Comparison of ENCODE assay signal across 14 cellular contexts in genomic region chr19:6250024-6250605, GRCh38. TPM values are rescaled to one million over a fixed set of nuclear protein-coding genes. Genes with fewer than 3 reads are reported as not detected.
DNase-seq lines count a peak whose midpoint lies in the region; ATAC-seq, FAIRE-seq and TF ChIP-seq lines count a peak whose summit lies in the region.
"Had no signal": no experiment of that assay in that cellular context is flagged by ENCODE, and none has a peak within 500 bp of the region (broad histone marks: within the 10 kb centered on the region; RNA-seq: fewer than 3 reads in every experiment).

No MANE protein-coding gene starts in this region.

- in situ Hi-C loops in IMR-90 (cut with MboI; ENCODE audit: low sequenced_read_pairs): no loop called here
- in situ Hi-C loops in astrocyte of the spinal cord (cut with HindIII; ENCODE audit: low sequenced_read_pairs): no loop called here

- H2BK120ac ChIP-seq in IMR-90 (ENCODE audit: low read depth, low read length): no peak overlapping the region

- intact Hi-C loops in IMR-90 (cut with micrococcal nuclease) (no loop called here), lower lobe of right lung (cut with DNase I) (no loop called here)

- DNase-seq in AG10803 (ENCODE audit: low read depth): peak; percentile 65
- DNase-seq in IMR-90: peak; percentile 80
- peak; percentile 77 for DNase-seq in astrocyte of the spinal cord (ENCODE audit: low read depth, low spot score)
- no peak for DNase-seq in keratinocyte (ENCODE audit: low read depth, low spot score)
- DNase-seq in NCI-H146 (lab: John Stamatoyannopoulos, UW): no peak
- no peak for DNase-seq in lower lobe of right lung
- no peak for DNase-seq in GOT3 (lab: John Stamatoyannopoulos, UW)
- DNase-seq: DMS79 treated with DMSO at 0.1 percent for 48 hours; effector memory CD4-positive, alpha-beta T cell; H9; NCI-H774; pancreas; WERI-Rb-1 had no signal

- TF ChIP-seq POLR2A in IMR-90 (IDR thresholded peaks at IDR 0.05; ENCODE audit: low read depth, low read length): no peak

- H3K4me3 ChIP-seq in AG10803 (ENCODE audit: low read length) (no peak overlapping the region), IMR-90 (ENCODE audit: insufficient read depth, low read depth, low read length) (no peak overlapping the region), astrocyte of the spinal cord (ENCODE audit: low read depth, low read length) (no peak overlapping the region), keratinocyte (ENCODE audit: control insufficient read depth in 2 of 3, extremely low read depth in 1 of 3, insufficient read depth in 2 of 3, low read depth in 1 of 3, low read length in 3 of 3) (no peak overlapping the region), lower lobe of right lung (no peak overlapping the region)
- H3K4me3 ChIP-seq: pancreas had no signal

- H4K5ac ChIP-seq in IMR-90 (ENCODE audit: low read depth, low read length): no peak overlapping the region

- POLR2A ChIA-PET in IMR-90 (lab: Charles Lee; ENCODE audit: unreplicated experiment): no interaction called here

- TF ChIP-seq CTCF in AG10803 (conservative IDR thresholded peaks at IDR 0.05; ENCODE audit: low read length): no peak
- TF ChIP-seq CTCF in IMR-90 (conservative IDR thresholded peaks at IDR 0.05; ENCODE audit: low read depth, low read length): no peak
- TF ChIP-seq CTCF in astrocyte of the spinal cord (IDR thresholded peaks at IDR 0.05; ENCODE audit: low read depth, low read length): no peak
- TF ChIP-seq CTCF in keratinocyte (optimal IDR thresholded peaks at IDR 0.05 in 1 of 3, IDR thresholded peaks at IDR 0.05 in 1 of 3, conservative IDR thresholded peaks at IDR 0.05 in 1 of 3; ENCODE audit: extremely low read depth in 1 of 3, insufficient read depth in 2 of 3, low read length in 3 of 3): no peak
- TF ChIP-seq CTCF in lower lobe of right lung (IDR thresholded peaks at IDR 0.05): no peak

- WGBS in IMR-90 (ENCODE audit: extremely low coverage in 2 of 2, insufficient read length in 1 of 2), 2 experiments: no CpG with 5 or more reads among the region's 3 CpGs

- no peak for TF ChIP-seq RAD21 in IMR-90 (IDR thresholded peaks at IDR 0.05; ENCODE audit: low read length)

- peak overlapping the region; percentile 5 for H2BK5ac ChIP-seq in IMR-90 (ENCODE audit: low read depth, low read length, poor library complexity, severe bottlenecking)

- H3K9ac ChIP-seq in IMR-90 (ENCODE audit: low read depth, low read length) (no peak overlapping the region), keratinocyte (ENCODE audit: control insufficient read depth, extremely low read depth, insufficient read depth, low read length) (no peak overlapping the region)

- H3K79me2 ChIP-seq in keratinocyte (ENCODE audit: control insufficient read depth, insufficient read depth, low read length): peaks cover 69% of the 10 kb centered on the region

- H3K4me2 ChIP-seq in IMR-90 (ENCODE audit: low read depth, low read length) (peak overlapping the region; percentile 28; the same call in 1 of the 2 replicates), keratinocyte (ENCODE audit: control insufficient read depth, extremely low read depth, insufficient read depth, low read depth, low read length) (peak overlapping the region; percentile 8)

- no peak overlapping the region for H2AK5ac ChIP-seq in IMR-90 (ENCODE audit: low read depth, low read length)

- no peak overlapping the region for H4K91ac ChIP-seq in IMR-90 (ENCODE audit: insufficient read depth, low read depth, low read length)

- H3K4ac ChIP-seq in IMR-90 (ENCODE audit: low read depth, low read length): no peak overlapping the region

- no peak overlapping the region for H3K14ac ChIP-seq in IMR-90 (replicated peaks; ENCODE audit: low read depth, low read length)

- H2BK20ac ChIP-seq in IMR-90 (ENCODE audit: low read depth, low read length): no peak overlapping the region

- H2AK9ac ChIP-seq in IMR-90 (replicated peaks; ENCODE audit: low read depth, low read length, poor library complexity): no peak overlapping the region

- CTCF ChIA-PET in IMR-90 (lab: Yijun Ruan, JAX): no interaction called here

- H3K56ac ChIP-seq in IMR-90 (ENCODE audit: extremely low read depth, insufficient read depth, low read length): no peak overlapping the region

- H2AFZ ChIP-seq in IMR-90 (replicated peaks; ENCODE audit: low read length, poor library complexity) (no peak overlapping the region), keratinocyte (ENCODE audit: control insufficient read depth, low read length) (no peak overlapping the region)

- dilution Hi-C loops in IMR-90 (cut with HindIII; ENCODE audit: low sequenced_read_pairs, unreplicated experiment): no loop called here
- dilution Hi-C loops in keratinocyte (cut with MboI; ENCODE audit: extremely low pct_ligation_motif_present, low sequenced_read_pairs): no loop called here

- H2BK15ac ChIP-seq in IMR-90 (ENCODE audit: low read depth, low read length): no peak overlapping the region

- peak; percentile 91 for ATAC-seq in IMR-90 (ENCODE audit: low read depth)
- ATAC-seq in GM18520 (IDR thresholded peaks at IDR 0.05; ENCODE audit: unreplicated experiment): no peak
- ATAC-seq in lower lobe of right lung: no peak

- 0 out of 4 replicates have a peak overlapping the region, but pooled peaks of 1 of the 2 experiments have one; percentile 18 for H4K8ac ChIP-seq in IMR-90 (ENCODE audit: low read depth in 2 of 2, low read length in 2 of 2)

- H3K23ac ChIP-seq in IMR-90 (ENCODE audit: low read depth, low read length): no peak overlapping the region

- H3K27ac ChIP-seq in IMR-90 (ENCODE audit: insufficient read depth, low read length): no peak overlapping the region
- no peak overlapping the region for H3K27ac ChIP-seq in keratinocyte (ENCODE audit: control insufficient read depth, insufficient read depth, low read length)
- H3K27ac ChIP-seq in lower lobe of right lung: no peak overlapping the region
- H3K27ac ChIP-seq: pancreas, WERI-Rb-1 had no signal

- H3K18ac ChIP-seq in IMR-90 (ENCODE audit: low read depth, low read length): no peak overlapping the region

- H3K79me1 ChIP-seq in IMR-90 (ENCODE audit: low read depth in 1 of 2, low read length in 2 of 2): peaks cover 44 to 83% of the 10 kb centered on the region in 2 experiments

- peaks cover 13% of the 10 kb centered on the region for H3K9me1 ChIP-seq in IMR-90 (ENCODE audit: insufficient read depth, low read length)
- peaks cover 3% of the 10 kb centered on the region for H3K9me1 ChIP-seq in keratinocyte (ENCODE audit: control insufficient read depth, extremely low read depth, insufficient read depth, low read length)

- H3K27me3 ChIP-seq in IMR-90 (ENCODE audit: control insufficient read depth, insufficient read depth, low read length): no peaks in the 10 kb centered on the region
- H3K27me3 ChIP-seq in keratinocyte (ENCODE audit: control insufficient read depth, extremely low read depth, insufficient read depth, low read length): no peaks in the 10 kb centered on the region
- no peaks in the 10 kb centered on the region for H3K27me3 ChIP-seq in lower lobe of right lung (ENCODE audit: low read depth)
- H3K27me3 ChIP-seq: pancreas had no signal

- H3K9me3 ChIP-seq in IMR-90 (ENCODE audit: control insufficient read depth, insufficient read depth, low read length): no peaks in the 10 kb centered on the region
- H3K9me3 ChIP-seq in keratinocyte (ENCODE audit: control insufficient read depth, low read depth, low read length): no peaks in the 10 kb centered on the region
- H3K9me3 ChIP-seq in lower lobe of right lung: no peaks in the 10 kb centered on the region
- H3K9me3 ChIP-seq: pancreas had no signal

- BruUV-seq in IMR-90 (replicated peaks; lab: Mats Ljungman, UMichigan): no TSS peak

- FAIRE-seq in keratinocyte (lab: Jason Lieb, UNC): no peak
- FAIRE-seq: pancreas had no signal

- H3K4me1 ChIP-seq in IMR-90 (ENCODE audit: control insufficient read depth, insufficient read depth, low read length) (peaks cover 14% of the 10 kb centered on the region), keratinocyte (ENCODE audit: control insufficient read depth, extremely low read depth, insufficient read depth, low read length) (peaks cover 7% of the 10 kb centered on the region), lower lobe of right lung (peaks cover 25% of the 10 kb centered on the region)

- peaks cover 19% of the 10 kb centered on the region for H3K36me3 ChIP-seq in IMR-90 (ENCODE audit: control insufficient read depth, insufficient read depth, low read length)
- H3K36me3 ChIP-seq in keratinocyte (ENCODE audit: control insufficient read depth in 2 of 2, extremely low read depth in 1 of 2, insufficient read depth in 2 of 2, low read length in 2 of 2): peaks cover 0 to 5% of the 10 kb centered on the region in 2 experiments
- no peaks in the 10 kb centered on the region for H3K36me3 ChIP-seq in lower lobe of right lung
- H3K36me3 ChIP-seq: pancreas had no signal

- H4K20me1 ChIP-seq in IMR-90 (ENCODE audit: insufficient read depth, low read length) (peaks cover 72% of the 10 kb centered on the region), keratinocyte (ENCODE audit: control insufficient read depth, extremely low read depth, insufficient read depth, low read length) (peaks cover 4% of the 10 kb centered on the region)

TF ChIP-seq in IMR-90, 13 proteins besides CTCF, POLR2A, EP300 and RAD21:
- TF ChIP-seq MAZ (IDR thresholded peaks at IDR 0.05; ENCODE audit: borderline replicate concordance, low read depth, low read length) (no peak), MXI1 (IDR thresholded peaks at IDR 0.05; ENCODE audit: borderline replicate concordance, low read depth, low read length) (no peak), NFE2L2 (IDR thresholded peaks at IDR 0.05; ENCODE audit: low read depth, low read length) (0 out of 2 replicates have a peak, but pooled peaks have one; percentile 15)

RNA-seq across cellular contexts. Expression of gene MLLT1, which starts 29.7 kb away (rescaled TPM):
- total RNA-seq in IMR-90 (2012; rRNA removed) (1.3 and 1.7 TPM in 2 replicates), lower lobe of right lung (61.9 TPM)
- polyA plus RNA-seq in IMR-90 (2012; rRNA removed) (30.6 and 45.4 TPM in 2 replicates), keratinocyte (8.2 to 13.8 TPM (median 8.3 TPM) in 3 replicates)
- 19.2 and 30.8 TPM in 2 replicates for polyA plus RNA-seq in IMR-90 (2012; cell fraction: cytosol; rRNA removed)
- polyA plus RNA-seq in IMR-90 (2012; cell fraction: nucleus; rRNA removed; ENCODE audit: low replicate concordance): 39.7 and 78.9 TPM in 2 replicates
- polyA plus RNA-seq in keratinocyte (2011; ENCODE audit: low read depth): 4.5 TPM
- 8.5 and 16.1 TPM in 2 replicates for polyA plus RNA-seq in keratinocyte (2011; cell fraction: cytosol; rRNA removed)
- 13.8 and 20.5 TPM in 2 replicates for polyA plus RNA-seq in keratinocyte (2011; cell fraction: nucleus; rRNA removed)
- 12.8 and 24.9 TPM in 2 replicates for polyA plus RNA-seq in keratinocyte (2012; ENCODE audit: low replicate concordance)
- 9.5 to 34.4 TPM (median 12.5 TPM) in 3 replicates for polyA minus RNA-seq in keratinocyte
- polyA minus RNA-seq in keratinocyte (2011; cell fraction: cytosol; rRNA and poly(A)+ RNA removed): 55.6 TPM
- 10.5 and 11.4 TPM in 2 replicates for polyA minus RNA-seq in keratinocyte (2011; cell fraction: nucleus; rRNA and poly(A)+ RNA removed)

Comparison
In these comparisons a context has a peak if more than half of its experiments do, and no peak if none do; other contexts are left out.
1. DNase-seq: peak in AG10803 (single experiment), IMR-90 (single experiment) and astrocyte of the spinal cord (single experiment); none in keratinocyte (single experiment), NCI-H146 (single experiment), lower lobe of right lung (single experiment) and GOT3 (single experiment).
2. RNA of gene MLLT1, which starts 29.7 kb away (total RNA-seq): 61.9 TPM in lower lobe of right lung (single experiment); 1.3 to 1.7 TPM in IMR-90; every median in the first group is over 10 times any median in the second.